In the genomic region with DNA sequence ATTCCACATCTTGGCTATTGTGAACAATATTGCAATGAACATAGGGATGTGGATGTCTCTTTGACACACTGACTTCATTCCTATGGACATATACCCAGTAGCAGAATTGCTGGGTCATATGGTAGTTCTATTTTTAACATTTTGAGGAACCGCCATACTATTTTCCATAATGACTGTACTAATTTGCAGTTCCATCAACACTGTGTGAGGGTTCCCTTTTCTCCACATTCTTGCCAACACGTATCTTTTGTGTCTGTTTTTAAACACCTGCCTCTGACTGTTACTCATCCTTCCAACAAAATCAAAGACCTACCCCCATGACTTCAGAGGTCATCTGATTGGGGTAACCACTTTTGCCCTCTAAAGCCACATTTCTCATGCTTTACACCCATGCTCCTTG, we compare ENCODE assay signal across 16 cellular contexts.
DNase-seq lines count a peak whose midpoint lies in the region; ATAC-seq, FAIRE-seq and TF ChIP-seq lines count a peak whose summit lies in the region.
"Had no signal": no experiment of that assay in that cellular context is flagged by ENCODE, and none has a peak within 500 bp of the region (broad histone marks: within the 10 kb centered on the region; RNA-seq: fewer than 3 reads in every experiment).

No MANE protein-coding gene starts in this region.

- H4K20me1 ChIP-seq in K562 (replicated peaks; ENCODE audit: control insufficient read depth, insufficient read depth, low read length): no peaks in the 10 kb centered on the region

- ATAC-seq in K562: no peak
- ATAC-seq in HG03439 (IDR thresholded peaks at IDR 0.05; ENCODE audit: unreplicated experiment): no peak
- ATAC-seq: GM12878, HCT116 had no signal

- H3K27ac ChIP-seq in K562 (ENCODE audit: extremely low read depth, low read depth, low read length): no peak overlapping the region
- H3K27ac ChIP-seq: GM23248 had no signal

- CTCF ChIA-PET in K562 (lab: Yijun Ruan, JAX; ENCODE audit: low intra/inter-chr PET ratio): interaction anchor here (0.7 kb wide), 1 partner anchor 471 kb away, joined by 4 read pairs; no protein-coding TSS in a partner anchor

- no peaks in the 10 kb centered on the region for H3K79me2 ChIP-seq in K562 (ENCODE audit: control insufficient read depth, insufficient read depth, low read length)

- TF ChIP-seq EP300 in K562 (IDR thresholded peaks at IDR 0.05; ENCODE audit: low read length): no peak

- H3K9me1 ChIP-seq in K562 (ENCODE audit: control insufficient read depth, insufficient read depth, low read length): no peaks in the 10 kb centered on the region

- H3K4me1 Mint-ChIP-seq in activated naive CD8-positive, alpha-beta T cell (ENCODE audit: low read depth): no peaks in the 10 kb centered on the region
- no peaks in the 10 kb centered on the region for H3K4me1 Mint-ChIP-seq in activated naive CD8-positive, alpha-beta T cell treated with anti-CD3 and anti-CD28 coated beads for 36 hours

- intact Hi-C loops in K562 (cut with micrococcal nuclease): no loop called here

- 57% methylated on average over 2 of the region's 2 CpGs for WGBS in K562 (ENCODE audit: insufficient coverage, low coverage, missing lambda C conversion rate)

- no peak for TF ChIP-seq RAD21 in K562 (CRISPR knock-in tag; conservative IDR thresholded peaks at IDR 0.05 in 1 of 2, IDR thresholded peaks at IDR 0.05 in 1 of 2)

- H2AFZ ChIP-seq in K562 (ENCODE audit: low read depth, low read length): no peak overlapping the region
- H2AFZ ChIP-seq: GM23248 had no signal

- H3K27ac Mint-ChIP-seq in activated naive CD8-positive, alpha-beta T cell: peak overlapping the region; percentile 3
- H3K27ac Mint-ChIP-seq in activated naive CD8-positive, alpha-beta T cell treated with anti-CD3 and anti-CD28 coated beads for 36 hours: no peak overlapping the region
- H3K27ac Mint-ChIP-seq: CD4-positive, alpha-beta T cell had no signal

- H3K9me3 Mint-ChIP-seq in activated naive CD8-positive, alpha-beta T cell (ENCODE audit: low read depth): no peaks in the 10 kb centered on the region
- no peaks in the 10 kb centered on the region for H3K9me3 Mint-ChIP-seq in activated naive CD8-positive, alpha-beta T cell treated with anti-CD3 and anti-CD28 coated beads for 36 hours
- H3K9me3 Mint-ChIP-seq: CD4-positive, alpha-beta T cell had no signal

- in situ Hi-C loops in K562 (cut with MboI) (no loop called here), GM13976 (cut with MboI; ENCODE audit: low sequenced_read_pairs, unreplicated experiment) (no loop called here)

- no peaks in the 10 kb centered on the region for H3K27me3 Mint-ChIP-seq in activated naive CD8-positive, alpha-beta T cell
- no peaks in the 10 kb centered on the region for H3K27me3 Mint-ChIP-seq in activated naive CD8-positive, alpha-beta T cell treated with anti-CD3 and anti-CD28 coated beads for 36 hours
- H3K27me3 Mint-ChIP-seq: CD4-positive, alpha-beta T cell had no signal

- no peaks in the 10 kb centered on the region for H3K4me1 ChIP-seq in K562 (replicated peaks in 1 of 2; ENCODE audit: control insufficient read depth in 2 of 2, insufficient read depth in 2 of 2, low read length in 2 of 2)

- H3K4me3 Mint-ChIP-seq in activated naive CD8-positive, alpha-beta T cell: no peak overlapping the region
- no peak overlapping the region for H3K4me3 Mint-ChIP-seq in activated naive CD8-positive, alpha-beta T cell treated with anti-CD3 and anti-CD28 coated beads for 36 hours
- H3K4me3 Mint-ChIP-seq: CD4-positive, alpha-beta T cell had no signal

- no peaks in the 10 kb centered on the region; the same call in 2 of the 3 replicates for H3K36me3 ChIP-seq in K562 (ENCODE audit: control insufficient read depth, insufficient read depth, low read length)

- POLR2A ChIA-PET in K562 (lab: Yijun Ruan, JAX): no interaction called here

- no peak for FAIRE-seq in K562 (lab: Jason Lieb, UNC)
- FAIRE-seq: GM12878, H54 had no signal

- no peaks in the 10 kb centered on the region for H3K27me3 ChIP-seq in K562 (ENCODE audit: control insufficient read depth in 2 of 2, insufficient read depth in 2 of 2, low read length in 2 of 2)
- H3K27me3 ChIP-seq: BLaER1 treated with 17β-estradiol and CSF1 and Interleukin-3, amounts not matched to agents 10 nM and 100 nM had no signal

- TF ChIP-seq CTCF in K562 (IDR thresholded peaks at IDR 0.05 in 2 of 3, conservative IDR thresholded peaks at IDR 0.05 in 1 of 3; ENCODE audit: insufficient read depth in 2 of 3, low read depth in 1 of 3, low read length in 3 of 3) (no peak), GM13976 (IDR thresholded peaks at IDR 0.05; ENCODE audit: borderline replicate concordance, control extremely low read depth, extremely low read depth, insufficient read depth, missing control alignments) (no peak)

- BruUV-seq in K562 (replicated peaks; lab: Mats Ljungman, UMichigan): no TSS peak

- peaks cover 16% of the 10 kb centered on the region for H3K36me3 Mint-ChIP-seq in activated naive CD8-positive, alpha-beta T cell
- peaks cover 9% of the 10 kb centered on the region for H3K36me3 Mint-ChIP-seq in activated naive CD8-positive, alpha-beta T cell treated with anti-CD3 and anti-CD28 coated beads for 36 hours

- no peak for DNase-seq in activated naive CD8-positive, alpha-beta T cell treated with anti-CD3 and anti-CD28 coated beads for 36 hours
- DNase-seq in NOMO-1 treated with dmso at 0.1 percent for 144 hours (lab: John Stamatoyannopoulos, UW; ENCODE audit: unreplicated experiment) (peak; percentile 9), K562 (ENCODE audit: extremely low read depth in 1 of 4, low spot score in 3 of 4) (no peak), germinal center (ENCODE audit: low spot score) (no peak), GM13976 (ENCODE audit: low spot score) (no peak)
- DNase-seq: ACHN; Calu3; CD4-positive, alpha-beta T cell; DMS 273 treated with DMSO at 0.1 percent for 48 hours; GM23248 had no signal

- no peak for TF ChIP-seq POLR2A in K562 (conservative IDR thresholded peaks at IDR 0.05)

- no peaks in the 10 kb centered on the region for H3K9me3 ChIP-seq in K562 (replicated peaks; ENCODE audit: control insufficient read depth, insufficient read depth, low read depth, low read length)
- H3K9me3 ChIP-seq: BLaER1 treated with 17β-estradiol and CSF1 and Interleukin-3, amounts not matched to agents 10 nM and 100 nM had no signal

- H3K9ac ChIP-seq in K562 (ENCODE audit: insufficient read depth in 1 of 2, low read depth in 2 of 2, low read length in 2 of 2): no peak overlapping the region
- H3K9ac ChIP-seq: GM23248 had no signal

- no peak overlapping the region for H3K4me2 ChIP-seq in K562 (ENCODE audit: insufficient read depth, low read length)

- no peak overlapping the region for H3K4me3 ChIP-seq in K562
- H3K4me3 ChIP-seq: BLaER1 treated with 17β-estradiol and CSF1 and Interleukin-3, amounts not matched to agents 10 nM and 100 nM; GM12878; GM23248 had no signal

TF ChIP-seq in K562, 482 proteins besides CTCF, POLR2A, EP300 and RAD21:
- TF ChIP-seq NR2C1 (IDR thresholded peaks at IDR 0.05) (no peak), NR2C1 (tag; IDR thresholded peaks at IDR 0.05) (no peak), MEF2D (tag; conservative IDR thresholded peaks at IDR 0.05; ENCODE audit: low read depth) (peak; percentile 81)
TF ChIP-seq in K562: peak in this region for 1.
